ENCODE assay signal across 26 cellular contexts in the genomic region with DNA sequence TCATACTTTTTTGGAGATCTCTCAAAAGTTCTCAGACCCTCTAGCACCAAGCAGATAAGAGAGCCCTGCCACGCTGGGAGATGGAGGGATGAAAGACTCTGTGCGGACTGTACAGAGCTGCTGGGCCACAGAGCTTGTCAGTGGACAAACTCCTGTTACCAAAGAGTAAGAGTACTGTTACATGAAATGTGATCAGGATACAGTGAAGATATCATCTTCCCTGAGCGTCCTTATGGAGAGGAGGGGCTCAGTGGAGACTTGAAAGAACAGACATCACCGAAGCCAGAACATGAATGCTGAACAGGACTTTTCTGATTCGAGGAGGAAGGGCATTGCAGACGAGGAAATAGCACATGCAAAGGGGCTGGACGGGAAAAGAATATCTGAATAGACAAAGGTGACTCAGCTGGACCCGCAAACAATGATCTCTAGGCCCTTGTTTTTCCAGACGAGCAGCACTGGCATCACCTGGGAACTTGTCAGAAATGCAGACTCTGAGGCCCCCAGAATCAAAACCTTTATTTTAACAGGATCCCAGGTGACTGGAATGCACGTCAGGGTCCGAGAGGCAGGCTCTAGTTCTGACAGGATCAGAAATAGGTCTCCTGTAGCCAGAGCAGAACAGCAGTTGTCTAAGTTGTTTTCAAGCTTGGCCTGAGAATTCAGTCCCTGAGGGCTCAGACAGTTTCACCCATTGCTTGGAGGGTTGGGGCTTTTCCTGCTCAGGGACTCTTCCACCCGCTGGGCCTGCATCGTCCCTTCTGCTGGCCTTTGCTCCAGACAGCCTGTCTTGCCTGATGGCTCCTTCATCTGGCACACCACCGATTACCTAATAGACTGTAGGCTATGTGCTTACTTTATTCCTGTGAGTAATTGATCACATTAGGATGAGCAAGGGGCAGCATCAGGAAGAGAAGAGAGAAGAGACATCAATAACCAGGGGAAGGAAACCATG.
A peak's percentile ranks its signal among the peaks of the same experiment; 100 is the strongest.
DNase-seq lines count a peak whose midpoint lies in the region; ATAC-seq, FAIRE-seq and TF ChIP-seq lines count a peak whose summit lies in the region.
"Had no signal": no experiment of that assay in that cellular context is flagged by ENCODE, and none has a peak within 500 bp of the region (broad histone marks: within the 10 kb centered on the region; RNA-seq: fewer than 3 reads in every experiment).

No MANE protein-coding gene starts in this region.

- no peak overlapping the region for H3K4me3 Mint-ChIP-seq in activated CD4-positive, alpha-beta T cell treated with anti-CD3 and anti-CD28 coated beads, Interleukin-2, amount 10 ng/mL, durations not matched to agents 7 days and 5 days
- H3K4me3 Mint-ChIP-seq in type B pancreatic cell = peak overlapping the region; percentile 13
- H3K4me3 Mint-ChIP-seq: activated naive CD4-positive, alpha-beta T cell treated with anti-CD3 and anti-CD28 coated beads, Interleukin-2, amount 10 ng/mL, durations not matched to agents 7 days and 5 days; T-helper 1 cell treated with Interleukin-12 subunit alpha and Interleukin-12 subunit beta and Interleukin-4 antibody, amounts not matched to agents 30 μg/mL and 1 μg/mL, for 36 hours had no signal

- TF ChIP-seq CTCF in fibroblast of mammary gland (conservative IDR thresholded peaks at IDR 0.05; ENCODE audit: control insufficient read depth, insufficient read depth, low read depth, low read length) (no peak), type B pancreatic cell (conservative IDR thresholded peaks at IDR 0.05) (no peak), kidney (IDR thresholded peaks at IDR 0.05; ENCODE audit: borderline replicate concordance, extremely low read depth, insufficient read depth) (no peak)

- H3K4me1 Mint-ChIP-seq in activated CD4-positive, alpha-beta T cell treated with anti-CD3 and anti-CD28 coated beads, Interleukin-2, amount 10 ng/mL, durations not matched to agents 7 days and 5 days = peaks cover 54% of the 10 kb centered on the region
- H3K4me1 Mint-ChIP-seq in type B pancreatic cell (ENCODE audit: unreplicated experiment) = peaks cover 32% of the 10 kb centered on the region

- H3K27ac Mint-ChIP-seq in activated CD4-positive, alpha-beta T cell treated with anti-CD3 and anti-CD28 coated beads, Interleukin-2, amount 10 ng/mL, durations not matched to agents 7 days and 5 days = peak overlapping the region; percentile 33
- H3K27ac Mint-ChIP-seq in type B pancreatic cell = peak overlapping the region; percentile 25
- H3K27ac Mint-ChIP-seq: activated naive CD4-positive, alpha-beta T cell treated with anti-CD3 and anti-CD28 coated beads, Interleukin-2, amount 10 ng/mL, durations not matched to agents 7 days and 5 days; T-helper 1 cell treated with Interleukin-12 subunit alpha and Interleukin-12 subunit beta and Interleukin-4 antibody, amounts not matched to agents 30 μg/mL and 1 μg/mL, for 36 hours had no signal

- H3K4me3 ChIP-seq in fibroblast of mammary gland (ENCODE audit: control insufficient read depth, low read depth, low read length) (no peak overlapping the region), kidney (ENCODE audit: low read length in 2 of 2) (no peak overlapping the region)
- H3K4me3 ChIP-seq: BLaER1, cardiac muscle cell, HAP-1, SJSA1, upper lobe of left lung had no signal

- H3K9me3 ChIP-seq in kidney (ENCODE audit: control insufficient read depth in 1 of 2, low read length in 2 of 2) = no peaks in the 10 kb centered on the region
- H3K9me3 ChIP-seq: BLaER1, Caco-2, HAP-1, SJSA1, upper lobe of left lung had no signal

- peaks cover 2% of the 10 kb centered on the region for H3K9me3 Mint-ChIP-seq in activated CD4-positive, alpha-beta T cell treated with anti-CD3 and anti-CD28 coated beads, Interleukin-2, amount 10 ng/mL, durations not matched to agents 7 days and 5 days
- no peaks in the 10 kb centered on the region for H3K9me3 Mint-ChIP-seq in type B pancreatic cell
- H3K9me3 Mint-ChIP-seq: naive B cell; T-helper 1 cell treated with Interleukin-12 subunit alpha and Interleukin-12 subunit beta and Interleukin-4 antibody, amounts not matched to agents 30 μg/mL and 1 μg/mL, for 36 hours had no signal

- peaks cover 6% of the 10 kb centered on the region for H3K27me3 Mint-ChIP-seq in activated CD4-positive, alpha-beta T cell treated with anti-CD3 and anti-CD28 coated beads, Interleukin-2, amount 10 ng/mL, durations not matched to agents 7 days and 5 days
- H3K27me3 Mint-ChIP-seq in type B pancreatic cell = peaks cover 8% of the 10 kb centered on the region

- no peaks in the 10 kb centered on the region for H3K4me1 ChIP-seq in kidney (ENCODE audit: control insufficient read depth in 1 of 2, insufficient read depth in 1 of 2, low read depth in 1 of 2, low read length in 2 of 2)
- H3K4me1 ChIP-seq: BLaER1, Caco-2, HAP-1 had no signal

- CTCF ChIA-PET in activated CD4-positive, alpha-beta T cell treated with anti-CD3 and anti-CD28 coated beads, Interleukin-2, amount 10 ng/mL, durations not matched to agents 7 days and 5 days (lab: Charles Lee) = interaction anchor here (0.9 to 3.4 kb wide), 3 partner anchors 13 to 62 kb away, joined by 3 to 14 read pairs (median 4); no protein-coding TSS in a partner anchor

- H3K27ac ChIP-seq in kidney (ENCODE audit: low read depth in 2 of 2, low read length in 2 of 2) = no peak overlapping the region
- H3K27ac ChIP-seq: BLaER1, cardiac muscle cell, SJSA1, upper lobe of left lung had no signal

- DNase-seq in activated CD4-positive, alpha-beta T cell treated with anti-CD3 and anti-CD28 coated beads, Interleukin-2, amount 10 ng/mL, durations not matched to agents 7 days and 5 days = no peak
- no peak for DNase-seq in activated CD4-positive, alpha-beta T cell treated with anti-CD3 and anti-CD28 coated beads, Interleukin-2, amount 50 U/mL, for 4 hours
- peak; percentile 28 for DNase-seq in NCI-H510A treated with DMSO at 0.1 percent for 48 hours (lab: John Stamatoyannopoulos, UW)
- peak; percentile 10 for DNase-seq in fibroblast of mammary gland (ENCODE audit: low read depth)
- DNase-seq in type B pancreatic cell (ENCODE audit: extremely low spot score, unreplicated experiment) = no peak
- no peak for DNase-seq in GF-D8 (lab: John Stamatoyannopoulos, UW)
- DNase-seq in kidney = no peak
- DNase-seq: activated CD4-positive, CD25-positive, alpha-beta regulatory T cell treated with anti-CD3 and anti-CD28 coated beads, Interleukin-2, amount 50 U/mL, for 72 hours; activated naive CD4-positive, alpha-beta T cell treated with anti-CD3 and anti-CD28 coated beads, Interleukin-2, amount 10 ng/mL, durations not matched to agents 7 days and 5 days; anterior cingulate cortex; Caco-2; cortex of kidney; left cardiac atrium; mesendoderm; naive B cell; NCI-H1092; NCI-H187 treated with DMSO at 0.1 percent for 48 hours; occipital lobe had no signal

- no peaks in the 10 kb centered on the region for H3K36me3 ChIP-seq in kidney (ENCODE audit: control insufficient read depth in 1 of 2, insufficient read depth in 2 of 2, low read length in 2 of 2)
- H3K36me3 ChIP-seq: BLaER1, cardiac muscle cell, HAP-1, SJSA1, upper lobe of left lung had no signal

- H3K36me3 Mint-ChIP-seq in activated CD4-positive, alpha-beta T cell treated with anti-CD3 and anti-CD28 coated beads, Interleukin-2, amount 10 ng/mL, durations not matched to agents 7 days and 5 days (ENCODE audit: low read depth) = peaks cover 1% of the 10 kb centered on the region
- no peaks in the 10 kb centered on the region for H3K36me3 Mint-ChIP-seq in type B pancreatic cell
- H3K36me3 Mint-ChIP-seq: activated naive CD4-positive, alpha-beta T cell treated with anti-CD3 and anti-CD28 coated beads, Interleukin-2, amount 10 ng/mL, durations not matched to agents 7 days and 5 days; naive B cell had no signal

- ATAC-seq in GM21737 (IDR thresholded peaks at IDR 0.05; ENCODE audit: unreplicated experiment) = no peak

- POLR2A ChIA-PET in activated CD4-positive, alpha-beta T cell treated with anti-CD3 and anti-CD28 coated beads, Interleukin-2, amount 10 ng/mL, durations not matched to agents 7 days and 5 days (lab: Charles Lee) = no interaction called here

- intact Hi-C loops in kidney (cut with DNase I) = no loop called here

- no peak for FAIRE-seq in kidney (lab: Jason Lieb, UNC)
- FAIRE-seq: GM12892 had no signal

- H3K9ac ChIP-seq in kidney (ENCODE audit: low read length in 2 of 2) = no peak overlapping the region
- H3K9ac ChIP-seq: BLaER1 had no signal

Comparison
In these comparisons a context has a peak if more than half of its experiments do, and no peak if none do; other contexts are left out.
1. DNase-seq: peak in NCI-H510A treated with DMSO at 0.1 percent for 48 hours (single experiment) and fibroblast of mammary gland (single experiment); none in activated CD4-positive, alpha-beta T cell treated with anti-CD3 and anti-CD28 coated beads, Interleukin-2, amount 10 ng/mL, durations not matched to agents 7 days and 5 days (single experiment), activated CD4-positive, alpha-beta T cell treated with anti-CD3 and anti-CD28 coated beads, Interleukin-2, amount 50 U/mL, for 4 hours (0 of 2), type B pancreatic cell (single experiment), GF-D8 (single experiment) and kidney (single experiment).